ENCODE assay signal across 16 cellular contexts in genomic region chr5:101036778-101037177, GRCh38.
DNase-seq lines count a peak whose midpoint lies in the region; FAIRE-seq and TF ChIP-seq lines count a peak whose summit lies in the region.
"Had no signal": no experiment of that assay in that cellular context is flagged by ENCODE, and none has a peak within 500 bp of the region (broad histone marks: within the 10 kb centered on the region; RNA-seq: fewer than 3 reads in every experiment).

No MANE protein-coding gene starts in this region.

- H3K9ac ChIP-seq in H1 (replicated peaks in 1 of 4; ENCODE audit: extremely low read depth in 1 of 4, low read depth in 3 of 4, low read length in 3 of 4) (no peak overlapping the region), smooth muscle cell (ENCODE audit: low read depth) (no peak overlapping the region)
- H3K9ac ChIP-seq: GM23248 had no signal

- H3K9me3 ChIP-seq in OCI-LY7 (ENCODE audit: low read length), result no peaks in the 10 kb centered on the region; the same call in 1 of the 2 replicates
- peaks cover 0 to 8% of the 10 kb centered on the region in 2 experiments; a peak in 1 of 4 replicates for H3K9me3 ChIP-seq in H1 (ENCODE audit: insufficient read depth in 2 of 2, low read depth in 1 of 2, low read length in 1 of 2)
- H3K9me3 ChIP-seq in smooth muscle cell (replicated peaks; ENCODE audit: low read depth), result no peaks in the 10 kb centered on the region
- H3K9me3 ChIP-seq: Caco-2 had no signal

- POLR2A ChIA-PET in OCI-LY7 (lab: Charles Lee) (interaction anchor here (0.9 kb wide), 1 partner anchor 9 kb away, joined by 4 read pairs; no protein-coding TSS in a partner anchor), H1 (lab: Charles Lee; ENCODE audit: partially characterized antibody) (no interaction called here)

- no peak overlapping the region for H2BK5ac ChIP-seq in H1 (ENCODE audit: low read depth, low read length)

- no peak overlapping the region for H3K23ac ChIP-seq in H1 (ENCODE audit: insufficient read length)

- no peak overlapping the region for H4K8ac ChIP-seq in H1 (ENCODE audit: extremely low read depth, insufficient read depth, low read length)

- TF ChIP-seq CTCF in OCI-LY7 (conservative IDR thresholded peaks at IDR 0.05; ENCODE audit: low read length) (no peak), H1 (IDR thresholded peaks at IDR 0.05; ENCODE audit: control extremely low read depth in 1 of 3, insufficient read depth in 1 of 3, low read depth in 1 of 3, low read length in 3 of 3) (no peak), smooth muscle cell (IDR thresholded peaks at IDR 0.05; ENCODE audit: borderline replicate concordance, insufficient read depth, poor library complexity, severe bottlenecking) (no peak)

- H2AFZ ChIP-seq in OCI-LY7 (ENCODE audit: low read length) (peak overlapping the region; percentile 7; the same call in 1 of the 2 replicates), H1 (ENCODE audit: low read length) (peak overlapping the region; percentile 3; the same call in 1 of the 2 replicates), smooth muscle cell (ENCODE audit: low read depth) (peak overlapping the region; percentile 1)
- H2AFZ ChIP-seq: GM23248 had no signal

- intact Hi-C loops in OCI-LY7 (cut with micrococcal nuclease; ENCODE audit: unreplicated experiment), result no loop called here

- no peak overlapping the region for H3K18ac ChIP-seq in H1 (ENCODE audit: extremely low read depth, low read length)

- no peak overlapping the region for H3K14ac ChIP-seq in H1 (ENCODE audit: insufficient read length)

- no peak for TF ChIP-seq POLR2A in H1 (IDR thresholded peaks at IDR 0.05; ENCODE audit: control extremely low read depth in 1 of 2, low read depth in 2 of 2, low read length in 2 of 2)

- no peaks in the 10 kb centered on the region for H3K4me1 ChIP-seq in OCI-LY7 (ENCODE audit: insufficient read depth, low read length, poor library complexity, severe bottlenecking)
- no peaks in the 10 kb centered on the region for H3K4me1 ChIP-seq in H1 (replicated peaks in 1 of 4; ENCODE audit: control insufficient read depth in 3 of 4, insufficient read depth in 4 of 4, low read length in 3 of 4)
- no peaks in the 10 kb centered on the region for H3K4me1 ChIP-seq in smooth muscle cell (ENCODE audit: low read depth)
- H3K4me1 ChIP-seq: Caco-2 had no signal

- H2BK20ac ChIP-seq in H1 (ENCODE audit: low read length), result no peak overlapping the region

- no peak overlapping the region for H2AK5ac ChIP-seq in H1 (ENCODE audit: low read depth, low read length)

- H2BK12ac ChIP-seq in H1 (ENCODE audit: low read depth, low read length), result no peak overlapping the region

- H3K27ac ChIP-seq in OCI-LY7 (ENCODE audit: low read depth, low read length, poor library complexity, severe bottlenecking) (no peak overlapping the region), H1 (ENCODE audit: low read depth, low read length) (no peak overlapping the region), smooth muscle cell (ENCODE audit: low read depth) (no peak overlapping the region)
- H3K27ac ChIP-seq: GM23248 had no signal

- TF ChIP-seq EP300 in H1 (IDR thresholded peaks at IDR 0.05; ENCODE audit: borderline replicate concordance in 1 of 2, low read depth in 2 of 2, low read length in 2 of 2), result no peak

- no peak overlapping the region for H4K5ac ChIP-seq in H1 (ENCODE audit: insufficient read length, low read depth, low read length)

- H3F3A ChIP-seq in smooth muscle cell (ENCODE audit: low read depth), result no peaks in the 10 kb centered on the region

- H4K91ac ChIP-seq in H1 (replicated peaks; ENCODE audit: insufficient read length, low read length), result no peak overlapping the region

- no peaks in the 10 kb centered on the region for H3K79me1 ChIP-seq in H1 (ENCODE audit: low read depth, low read length)

- H3K4me2 ChIP-seq in OCI-LY7 (ENCODE audit: low read length) (no peak overlapping the region), H1 (ENCODE audit: insufficient read depth in 1 of 2, low read depth in 2 of 2, low read length in 2 of 2) (no peak overlapping the region), smooth muscle cell (no peak overlapping the region)

- TF ChIP-seq RAD21 in H1 (IDR thresholded peaks at IDR 0.05 in 1 of 2, conservative IDR thresholded peaks at IDR 0.05 in 1 of 2; ENCODE audit: low read depth in 2 of 2, low read length in 2 of 2), result no peak

- H3K56ac ChIP-seq in H1 (replicated peaks; ENCODE audit: insufficient read length, low read depth, low read length), result no peak overlapping the region

- H3K4ac ChIP-seq in H1 (replicated peaks; ENCODE audit: insufficient read length, low read depth, low read length), result no peak overlapping the region

- H3K36me3 ChIP-seq in OCI-LY7 (ENCODE audit: insufficient read depth, low read length), result no peaks in the 10 kb centered on the region
- H3K36me3 ChIP-seq in H1 (ENCODE audit: control insufficient read depth in 2 of 4, insufficient read depth in 4 of 4, low read length in 3 of 4), result no peaks in the 10 kb centered on the region
- no peaks in the 10 kb centered on the region for H3K36me3 ChIP-seq in smooth muscle cell (ENCODE audit: low read depth)

- WGBS in H1 (ENCODE audit: extremely low coverage in 1 of 2, insufficient coverage in 1 of 2, insufficient read length in 1 of 2, insufficient replicate concordance in 2 of 2, low coverage in 1 of 2, low lambda C conversion rate in 2 of 2, missing lambda C conversion rate in 1 of 2), 2 experiments, result 89% methylated on average over 4 of the region's 4 CpGs; no CpG with 5 or more reads in 1 of the 2 experiments
- WGBS in smooth muscle cell (ENCODE audit: low lambda C conversion rate), result 87% methylated on average over 4 of the region's 4 CpGs

- H3K79me2 ChIP-seq in OCI-LY7 (ENCODE audit: insufficient read depth, low read depth, low read length) (no peaks in the 10 kb centered on the region), H1 (ENCODE audit: control insufficient read depth in 1 of 2, insufficient read depth in 2 of 2, low read length in 2 of 2) (no peaks in the 10 kb centered on the region), smooth muscle cell (ENCODE audit: low read depth) (no peaks in the 10 kb centered on the region)

- no peaks in the 10 kb centered on the region for H3K23me2 ChIP-seq in H1 (ENCODE audit: low read depth, low read length)

- H2BK15ac ChIP-seq in H1 (ENCODE audit: low read length), result no peak overlapping the region

- 0 out of 2 replicates have a peak, but pooled peaks cover 10% of the 10 kb centered on the region for H3K9me2 ChIP-seq in OCI-LY7 (ENCODE audit: insufficient read depth, low read length)

- H3K27me3 ChIP-seq in H1 (replicated peaks in 1 of 4; ENCODE audit: control insufficient read depth in 3 of 4, extremely low read depth in 1 of 4, insufficient read depth in 3 of 4, low read length in 3 of 4), result no peaks in the 10 kb centered on the region
- H3K27me3 ChIP-seq in smooth muscle cell (ENCODE audit: low read depth), result no peaks in the 10 kb centered on the region

- DNase-seq in OCI-LY7 (ENCODE audit: low spot score) (no peak), H1 (ENCODE audit: low read depth in 1 of 2, low spot score in 2 of 2) (no peak), smooth muscle cell (lab: John Stamatoyannopoulos, UW; ENCODE audit: unreplicated experiment) (no peak), NK-92 (lab: John Stamatoyannopoulos, UW; ENCODE audit: unreplicated experiment) (no peak), RCC 7860 (ENCODE audit: low spot score) (no peak)
- no peak for DNase-seq in stimulated activated CD8-positive, alpha-beta memory T cell treated with anti-CD3 and anti-CD28 coated beads, Interleukin-4, amount 100 ng/mL, for 48 hours
- DNase-seq: C1 segment of cervical spinal cord; Caco-2; CD8-positive, alpha-beta T cell; DMS153; DND-41; GM23248; H9; HFFc6 had no signal

- H3K4me3 ChIP-seq in OCI-LY7 (ENCODE audit: low read depth, low read length, poor library complexity, severe bottlenecking) (no peak overlapping the region), H1 (ENCODE audit: extremely low read depth in 1 of 4, insufficient read depth in 2 of 4, low read depth in 3 of 4, low read length in 4 of 4) (no peak overlapping the region), smooth muscle cell (no peak overlapping the region)
- H3K4me3 ChIP-seq: GM12878, GM23248 had no signal

- no TSS peak for BruUV-seq in OCI-LY7 (replicated peaks; lab: Mats Ljungman, UMichigan)

- no peak overlapping the region for H2BK120ac ChIP-seq in H1 (replicated peaks; ENCODE audit: low read depth, low read length)

- FAIRE-seq in H1 (lab: Jason Lieb, UNC) (no peak), RCC 7860 (lab: Jason Lieb, UNC) (no peak)
- FAIRE-seq: GM12878, GM19239 had no signal

- H4K20me1 ChIP-seq in OCI-LY7 (ENCODE audit: insufficient read depth, low read length) (no peaks in the 10 kb centered on the region), H1 (replicated peaks in 1 of 2; ENCODE audit: control insufficient read depth in 1 of 2, insufficient read depth in 2 of 2, low read length in 2 of 2) (no peaks in the 10 kb centered on the region), smooth muscle cell (ENCODE audit: low read depth) (no peaks in the 10 kb centered on the region)

- CTCF ChIA-PET in OCI-LY7 (lab: Charles Lee; ENCODE audit: unreplicated experiment), result no interaction called here
- CTCF ChIA-PET in H1 (lab: Charles Lee; ENCODE audit: partially characterized antibody), result interaction anchor here (0.7 kb wide), 1 partner anchor 615 kb away, joined by 3 read pairs; no protein-coding TSS in a partner anchor

TF ChIP-seq in H1, 55 proteins besides CTCF, POLR2A, EP300 and RAD21 (continues in another document):
- TF ChIP-seq CEBPB (IDR thresholded peaks at IDR 0.05; ENCODE audit: low read depth, low read length) (no peak), NANOG (IDR thresholded peaks at IDR 0.05; ENCODE audit: insufficient read depth, low read depth, low read length, poor library complexity, severe bottlenecking) (no peak), SIN3A (conservative IDR thresholded peaks at IDR 0.05 in 1 of 2, IDR thresholded peaks at IDR 0.05 in 1 of 2; ENCODE audit: low read depth in 1 of 2, low read length in 2 of 2) (no peak), JUND (IDR thresholded peaks at IDR 0.05; ENCODE audit: low read length) (no peak), RFX5 (IDR thresholded peaks at IDR 0.05; ENCODE audit: borderline replicate concordance, low read depth, low read length) (no peak), ATF3 (IDR thresholded peaks at IDR 0.05; ENCODE audit: insufficient read depth, low read depth, low read length) (no peak), KDM5A (IDR thresholded peaks at IDR 0.05; ENCODE audit: low read length) (no peak), RXRA (IDR thresholded peaks at IDR 0.05; ENCODE audit: insufficient read depth, low read depth, low read length) (no peak), SRF (IDR thresholded peaks at IDR 0.05; ENCODE audit: low read depth, low read length) (no peak), ASH2L (IDR thresholded peaks at IDR 0.05; ENCODE audit: low read length) (no peak), POU5F1 (IDR thresholded peaks at IDR 0.05; ENCODE audit: low read depth, low read length) (no peak), SIRT6 (IDR thresholded peaks at IDR 0.05; ENCODE audit: low read length) (no peak), EGR1 (IDR thresholded peaks at IDR 0.05; ENCODE audit: borderline replicate concordance, low read depth, low read length) (no peak)
